ENCODE assay signal across 22 cellular contexts in genomic region chr12:64538146-64538545, GRCh38.
A peak's percentile ranks its signal among the peaks of the same experiment; 100 is the strongest.
DNase-seq lines count a peak whose midpoint lies in the region; ATAC-seq and TF ChIP-seq lines count a peak whose summit lies in the region.
"Had no signal": no experiment of that assay in that cellular context is flagged by ENCODE, and none has a peak within 500 bp of the region (broad histone marks: within the 10 kb centered on the region; RNA-seq: fewer than 3 reads in every experiment).

No MANE protein-coding gene starts in this region.

- intact Hi-C loops in left lung (cut with DNase I) = no loop called here

- H3K4me3 Mint-ChIP-seq in naive thymus-derived CD8-positive, alpha-beta T cell = no peak overlapping the region
- no peak overlapping the region for H3K4me3 Mint-ChIP-seq in progenitor cell of endocrine pancreas (ENCODE audit: low read depth)
- H3K4me3 Mint-ChIP-seq: CD14-positive monocyte; CD4-positive, alpha-beta T cell; CD8-positive, alpha-beta memory T cell had no signal

- H3K27ac Mint-ChIP-seq in naive thymus-derived CD8-positive, alpha-beta T cell = no peak overlapping the region
- H3K27ac Mint-ChIP-seq in progenitor cell of endocrine pancreas = no peak overlapping the region
- H3K27ac Mint-ChIP-seq: CD14-positive monocyte; CD4-positive, alpha-beta T cell had no signal

- H3K27me3 Mint-ChIP-seq in naive thymus-derived CD8-positive, alpha-beta T cell = peaks cover 0 to 16% (median 4%) of the 10 kb centered on the region in 5 donors
- H3K27me3 Mint-ChIP-seq in progenitor cell of endocrine pancreas = peaks cover 5% of the 10 kb centered on the region

- TF ChIP-seq CTCF in left lung (IDR thresholded peaks at IDR 0.05) (no peak), progenitor cell of endocrine pancreas (IDR thresholded peaks at IDR 0.05; ENCODE audit: unreplicated experiment) (no peak), omental fat pad (IDR thresholded peaks at IDR 0.05) (no peak)

- ATAC-seq in left lung (peak; percentile 25), omental fat pad (ENCODE audit: low FRiP score) (no peak)
- ATAC-seq in naive thymus-derived CD8-positive, alpha-beta T cell = no peak
- ATAC-seq: A549 had no signal

- no peak overlapping the region for H3K27ac ChIP-seq in left lung
- H3K27ac ChIP-seq: A549; BLaER1 treated with 17β-estradiol and CSF1 and Interleukin-3, amounts not matched to agents 10 nM and 100 nM; GM23248 had no signal

- no peaks in the 10 kb centered on the region for H3K36me3 Mint-ChIP-seq in naive thymus-derived CD8-positive, alpha-beta T cell
- no peaks in the 10 kb centered on the region for H3K36me3 Mint-ChIP-seq in progenitor cell of endocrine pancreas (ENCODE audit: insufficient read depth)
- H3K36me3 Mint-ChIP-seq: CD14-positive monocyte; CD8-positive, alpha-beta memory T cell had no signal

- H3K4me1 Mint-ChIP-seq in naive thymus-derived CD8-positive, alpha-beta T cell = peaks cover 0 to 2% (median 0%) of the 10 kb centered on the region in 4 donors
- no peaks in the 10 kb centered on the region for H3K4me1 Mint-ChIP-seq in progenitor cell of endocrine pancreas (ENCODE audit: low read depth)
- H3K4me1 Mint-ChIP-seq: CD8-positive, alpha-beta memory T cell had no signal

- no peaks in the 10 kb centered on the region for H3K36me3 ChIP-seq in left lung
- H3K36me3 ChIP-seq: BE2C; BLaER1 treated with 17β-estradiol and CSF1 and Interleukin-3, amounts not matched to agents 10 nM and 100 nM had no signal

- H3K4me1 ChIP-seq in left lung = no peaks in the 10 kb centered on the region
- H3K4me1 ChIP-seq: A549; BE2C; BLaER1 treated with 17β-estradiol and CSF1 and Interleukin-3, amounts not matched to agents 10 nM and 100 nM had no signal

- H3K4me3 ChIP-seq in left lung = no peak overlapping the region
- H3K4me3 ChIP-seq: A549; BLaER1 treated with 17β-estradiol and CSF1 and Interleukin-3, amounts not matched to agents 10 nM and 100 nM; GM23248 had no signal

- no peaks in the 10 kb centered on the region for H3K9me3 ChIP-seq in left lung
- H3K9me3 ChIP-seq: A549, BE2C had no signal

- H3K9me3 Mint-ChIP-seq in naive thymus-derived CD8-positive, alpha-beta T cell = no peaks in the 10 kb centered on the region
- no peaks in the 10 kb centered on the region for H3K9me3 Mint-ChIP-seq in progenitor cell of endocrine pancreas (ENCODE audit: low read depth)
- H3K9me3 Mint-ChIP-seq: CD14-positive monocyte; CD4-positive, alpha-beta T cell; CD8-positive, alpha-beta memory T cell had no signal

- DNase-seq in EH (ENCODE audit: low read depth) (peak; percentile 15), RKO (ENCODE audit: low spot score) (peak; percentile 20), dermis blood vessel endothelial cell (peak; percentile 4), left lung (no peak), progenitor cell of endocrine pancreas (ENCODE audit: low spot score, unreplicated experiment) (no peak), omental fat pad (ENCODE audit: low spot score) (no peak)
- DNase-seq in naive thymus-derived CD8-positive, alpha-beta T cell = no peak
- DNase-seq: 8988T; ACHN; AML-193; BE2C; CD4-positive, alpha-beta T cell; CD8-positive, alpha-beta memory T cell; DMS 273 treated with DMSO at 0.1 percent for 48 hours; DMS79; GF-D8; GM23248; H7; HCEC 1CT had no signal

- POLR2A ChIA-PET in naive thymus-derived CD8-positive, alpha-beta T cell (lab: Charles Lee) = interaction anchor here (1.2 kb wide), 1 partner anchor 181 kb away, joined by 4 read pairs; no protein-coding TSS in a partner anchor

- H3K27me3 ChIP-seq in left lung = peaks cover 0 to 18% of the 10 kb centered on the region in 2 donors
- H3K27me3 ChIP-seq: BE2C; BLaER1 treated with 17β-estradiol and CSF1 and Interleukin-3, amounts not matched to agents 10 nM and 100 nM had no signal

Comparison
In these comparisons a context has a peak if more than half of its experiments do, and no peak if none do; other contexts are left out.
1. DNase-seq: peak in EH (single experiment), RKO (single experiment) and dermis blood vessel endothelial cell (single experiment); none in left lung (0 of 2), naive thymus-derived CD8-positive, alpha-beta T cell (0 of 10), progenitor cell of endocrine pancreas (single experiment) and omental fat pad (single experiment).